1 cellular context compared by ENCODE assay signal in the genomic region with DNA sequence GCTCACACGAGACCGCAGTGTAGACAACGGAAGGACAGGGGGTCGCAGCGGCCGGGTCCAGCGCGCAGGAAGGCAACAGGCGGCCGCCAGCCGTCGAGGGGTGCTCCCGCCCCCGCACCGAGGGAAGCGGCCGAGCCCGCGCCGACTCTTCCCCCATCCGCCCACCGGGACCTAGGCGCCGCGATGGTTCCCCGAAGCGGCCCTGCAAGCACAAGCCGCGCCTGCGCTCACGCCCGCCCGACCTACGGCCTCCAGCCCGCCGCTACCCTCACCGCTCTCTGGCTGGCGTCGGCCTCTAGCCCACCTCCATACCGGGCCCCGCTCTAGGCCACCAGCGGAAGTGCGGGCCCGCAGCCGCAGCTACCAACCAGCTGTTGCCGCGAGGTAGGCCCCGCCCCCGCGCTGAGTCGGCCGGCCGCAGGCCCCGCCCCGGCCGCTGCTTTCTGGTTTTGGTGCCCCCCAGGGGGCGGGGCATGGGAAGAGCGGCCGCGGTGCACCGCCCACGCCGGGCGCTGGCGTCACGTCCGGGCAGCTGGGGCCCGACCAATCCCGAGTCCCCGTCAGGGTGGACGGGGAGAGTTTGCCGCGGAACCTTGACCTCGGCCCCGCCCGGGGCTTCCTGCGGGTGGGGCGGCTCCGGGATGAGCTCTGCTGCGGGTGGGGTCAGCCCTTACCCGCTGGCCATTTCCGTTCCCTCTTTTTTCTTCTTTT.
A peak's percentile ranks its signal among the peaks of the same experiment; 100 is the strongest.
TF ChIP-seq lines count a peak whose summit lies in the region.

A gene with protein sequence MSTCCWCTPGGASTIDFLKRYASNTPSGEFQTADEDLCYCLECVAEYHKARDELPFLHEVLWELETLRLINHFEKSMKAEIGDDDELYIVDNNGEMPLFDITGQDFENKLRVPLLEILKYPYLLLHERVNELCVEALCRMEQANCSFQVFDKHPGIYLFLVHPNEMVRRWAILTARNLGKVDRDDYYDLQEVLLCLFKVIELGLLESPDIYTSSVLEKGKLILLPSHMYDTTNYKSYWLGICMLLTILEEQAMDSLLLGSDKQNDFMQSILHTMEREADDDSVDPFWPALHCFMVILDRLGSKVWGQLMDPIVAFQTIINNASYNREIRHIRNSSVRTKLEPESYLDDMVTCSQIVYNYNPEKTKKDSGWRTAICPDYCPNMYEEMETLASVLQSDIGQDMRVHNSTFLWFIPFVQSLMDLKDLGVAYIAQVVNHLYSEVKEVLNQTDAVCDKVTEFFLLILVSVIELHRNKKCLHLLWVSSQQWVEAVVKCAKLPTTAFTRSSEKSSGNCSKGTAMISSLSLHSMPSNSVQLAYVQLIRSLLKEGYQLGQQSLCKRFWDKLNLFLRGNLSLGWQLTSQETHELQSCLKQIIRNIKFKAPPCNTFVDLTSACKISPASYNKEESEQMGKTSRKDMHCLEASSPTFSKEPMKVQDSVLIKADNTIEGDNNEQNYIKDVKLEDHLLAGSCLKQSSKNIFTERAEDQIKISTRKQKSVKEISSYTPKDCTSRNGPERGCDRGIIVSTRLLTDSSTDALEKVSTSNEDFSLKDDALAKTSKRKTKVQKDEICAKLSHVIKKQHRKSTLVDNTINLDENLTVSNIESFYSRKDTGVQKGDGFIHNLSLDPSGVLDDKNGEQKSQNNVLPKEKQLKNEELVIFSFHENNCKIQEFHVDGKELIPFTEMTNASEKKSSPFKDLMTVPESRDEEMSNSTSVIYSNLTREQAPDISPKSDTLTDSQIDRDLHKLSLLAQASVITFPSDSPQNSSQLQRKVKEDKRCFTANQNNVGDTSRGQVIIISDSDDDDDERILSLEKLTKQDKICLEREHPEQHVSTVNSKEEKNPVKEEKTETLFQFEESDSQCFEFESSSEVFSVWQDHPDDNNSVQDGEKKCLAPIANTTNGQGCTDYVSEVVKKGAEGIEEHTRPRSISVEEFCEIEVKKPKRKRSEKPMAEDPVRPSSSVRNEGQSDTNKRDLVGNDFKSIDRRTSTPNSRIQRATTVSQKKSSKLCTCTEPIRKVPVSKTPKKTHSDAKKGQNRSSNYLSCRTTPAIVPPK (N-terminal part only) (minus strand): TSS at position 342 of the 711 bp plus-strand sequence. CDS start 5,558 bp downstream, outside the sequence.

TF ChIP-seq in K562, 482 proteins besides CTCF, POLR2A, EP300 and RAD21 (continued from another document and continues in another):
- TF ChIP-seq, protein P1, sequence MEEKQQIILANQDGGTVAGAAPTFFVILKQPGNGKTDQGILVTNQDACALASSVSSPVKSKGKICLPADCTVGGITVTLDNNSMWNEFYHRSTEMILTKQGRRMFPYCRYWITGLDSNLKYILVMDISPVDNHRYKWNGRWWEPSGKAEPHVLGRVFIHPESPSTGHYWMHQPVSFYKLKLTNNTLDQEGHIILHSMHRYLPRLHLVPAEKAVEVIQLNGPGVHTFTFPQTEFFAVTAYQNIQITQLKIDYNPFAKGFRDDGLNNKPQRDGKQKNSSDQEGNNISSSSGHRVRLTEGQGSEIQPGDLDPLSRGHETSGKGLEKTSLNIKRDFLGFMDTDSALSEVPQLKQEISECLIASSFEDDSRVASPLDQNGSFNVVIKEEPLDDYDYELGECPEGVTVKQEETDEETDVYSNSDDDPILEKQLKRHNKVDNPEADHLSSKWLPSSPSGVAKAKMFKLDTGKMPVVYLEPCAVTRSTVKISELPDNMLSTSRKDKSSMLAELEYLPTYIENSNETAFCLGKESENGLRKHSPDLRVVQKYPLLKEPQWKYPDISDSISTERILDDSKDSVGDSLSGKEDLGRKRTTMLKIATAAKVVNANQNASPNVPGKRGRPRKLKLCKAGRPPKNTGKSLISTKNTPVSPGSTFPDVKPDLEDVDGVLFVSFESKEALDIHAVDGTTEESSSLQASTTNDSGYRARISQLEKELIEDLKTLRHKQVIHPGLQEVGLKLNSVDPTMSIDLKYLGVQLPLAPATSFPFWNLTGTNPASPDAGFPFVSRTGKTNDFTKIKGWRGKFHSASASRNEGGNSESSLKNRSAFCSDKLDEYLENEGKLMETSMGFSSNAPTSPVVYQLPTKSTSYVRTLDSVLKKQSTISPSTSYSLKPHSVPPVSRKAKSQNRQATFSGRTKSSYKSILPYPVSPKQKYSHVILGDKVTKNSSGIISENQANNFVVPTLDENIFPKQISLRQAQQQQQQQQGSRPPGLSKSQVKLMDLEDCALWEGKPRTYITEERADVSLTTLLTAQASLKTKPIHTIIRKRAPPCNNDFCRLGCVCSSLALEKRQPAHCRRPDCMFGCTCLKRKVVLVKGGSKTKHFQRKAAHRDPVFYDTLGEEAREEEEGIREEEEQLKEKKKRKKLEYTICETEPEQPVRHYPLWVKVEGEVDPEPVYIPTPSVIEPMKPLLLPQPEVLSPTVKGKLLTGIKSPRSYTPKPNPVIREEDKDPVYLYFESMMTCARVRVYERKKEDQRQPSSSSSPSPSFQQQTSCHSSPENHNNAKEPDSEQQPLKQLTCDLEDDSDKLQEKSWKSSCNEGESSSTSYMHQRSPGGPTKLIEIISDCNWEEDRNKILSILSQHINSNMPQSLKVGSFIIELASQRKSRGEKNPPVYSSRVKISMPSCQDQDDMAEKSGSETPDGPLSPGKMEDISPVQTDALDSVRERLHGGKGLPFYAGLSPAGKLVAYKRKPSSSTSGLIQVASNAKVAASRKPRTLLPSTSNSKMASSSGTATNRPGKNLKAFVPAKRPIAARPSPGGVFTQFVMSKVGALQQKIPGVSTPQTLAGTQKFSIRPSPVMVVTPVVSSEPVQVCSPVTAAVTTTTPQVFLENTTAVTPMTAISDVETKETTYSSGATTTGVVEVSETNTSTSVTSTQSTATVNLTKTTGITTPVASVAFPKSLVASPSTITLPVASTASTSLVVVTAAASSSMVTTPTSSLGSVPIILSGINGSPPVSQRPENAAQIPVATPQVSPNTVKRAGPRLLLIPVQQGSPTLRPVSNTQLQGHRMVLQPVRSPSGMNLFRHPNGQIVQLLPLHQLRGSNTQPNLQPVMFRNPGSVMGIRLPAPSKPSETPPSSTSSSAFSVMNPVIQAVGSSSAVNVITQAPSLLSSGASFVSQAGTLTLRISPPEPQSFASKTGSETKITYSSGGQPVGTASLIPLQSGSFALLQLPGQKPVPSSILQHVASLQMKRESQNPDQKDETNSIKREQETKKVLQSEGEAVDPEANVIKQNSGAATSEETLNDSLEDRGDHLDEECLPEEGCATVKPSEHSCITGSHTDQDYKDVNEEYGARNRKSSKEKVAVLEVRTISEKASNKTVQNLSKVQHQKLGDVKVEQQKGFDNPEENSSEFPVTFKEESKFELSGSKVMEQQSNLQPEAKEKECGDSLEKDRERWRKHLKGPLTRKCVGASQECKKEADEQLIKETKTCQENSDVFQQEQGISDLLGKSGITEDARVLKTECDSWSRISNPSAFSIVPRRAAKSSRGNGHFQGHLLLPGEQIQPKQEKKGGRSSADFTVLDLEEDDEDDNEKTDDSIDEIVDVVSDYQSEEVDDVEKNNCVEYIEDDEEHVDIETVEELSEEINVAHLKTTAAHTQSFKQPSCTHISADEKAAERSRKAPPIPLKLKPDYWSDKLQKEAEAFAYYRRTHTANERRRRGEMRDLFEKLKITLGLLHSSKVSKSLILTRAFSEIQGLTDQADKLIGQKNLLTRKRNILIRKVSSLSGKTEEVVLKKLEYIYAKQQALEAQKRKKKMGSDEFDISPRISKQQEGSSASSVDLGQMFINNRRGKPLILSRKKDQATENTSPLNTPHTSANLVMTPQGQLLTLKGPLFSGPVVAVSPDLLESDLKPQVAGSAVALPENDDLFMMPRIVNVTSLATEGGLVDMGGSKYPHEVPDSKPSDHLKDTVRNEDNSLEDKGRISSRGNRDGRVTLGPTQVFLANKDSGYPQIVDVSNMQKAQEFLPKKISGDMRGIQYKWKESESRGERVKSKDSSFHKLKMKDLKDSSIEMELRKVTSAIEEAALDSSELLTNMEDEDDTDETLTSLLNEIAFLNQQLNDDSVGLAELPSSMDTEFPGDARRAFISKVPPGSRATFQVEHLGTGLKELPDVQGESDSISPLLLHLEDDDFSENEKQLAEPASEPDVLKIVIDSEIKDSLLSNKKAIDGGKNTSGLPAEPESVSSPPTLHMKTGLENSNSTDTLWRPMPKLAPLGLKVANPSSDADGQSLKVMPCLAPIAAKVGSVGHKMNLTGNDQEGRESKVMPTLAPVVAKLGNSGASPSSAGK (IDR thresholded peaks at IDR 0.05), result peak; percentile 55; the same call in 1 of the 2 replicates
- no peak; a peak in 1 of 4 replicates for TF ChIP-seq CSDE1 (IDR thresholded peaks at IDR 0.05)
- TF ChIP-seq, protein P2, sequence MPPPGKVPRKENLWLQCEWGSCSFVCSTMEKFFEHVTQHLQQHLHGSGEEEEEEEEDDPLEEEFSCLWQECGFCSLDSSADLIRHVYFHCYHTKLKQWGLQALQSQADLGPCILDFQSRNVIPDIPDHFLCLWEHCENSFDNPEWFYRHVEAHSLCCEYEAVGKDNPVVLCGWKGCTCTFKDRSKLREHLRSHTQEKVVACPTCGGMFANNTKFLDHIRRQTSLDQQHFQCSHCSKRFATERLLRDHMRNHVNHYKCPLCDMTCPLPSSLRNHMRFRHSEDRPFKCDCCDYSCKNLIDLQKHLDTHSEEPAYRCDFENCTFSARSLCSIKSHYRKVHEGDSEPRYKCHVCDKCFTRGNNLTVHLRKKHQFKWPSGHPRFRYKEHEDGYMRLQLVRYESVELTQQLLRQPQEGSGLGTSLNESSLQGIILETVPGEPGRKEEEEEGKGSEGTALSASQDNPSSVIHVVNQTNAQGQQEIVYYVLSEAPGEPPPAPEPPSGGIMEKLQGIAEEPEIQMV (tag; conservative IDR thresholded peaks at IDR 0.05; ENCODE audit: low read depth), result no peak
- TF ChIP-seq, protein P3, sequence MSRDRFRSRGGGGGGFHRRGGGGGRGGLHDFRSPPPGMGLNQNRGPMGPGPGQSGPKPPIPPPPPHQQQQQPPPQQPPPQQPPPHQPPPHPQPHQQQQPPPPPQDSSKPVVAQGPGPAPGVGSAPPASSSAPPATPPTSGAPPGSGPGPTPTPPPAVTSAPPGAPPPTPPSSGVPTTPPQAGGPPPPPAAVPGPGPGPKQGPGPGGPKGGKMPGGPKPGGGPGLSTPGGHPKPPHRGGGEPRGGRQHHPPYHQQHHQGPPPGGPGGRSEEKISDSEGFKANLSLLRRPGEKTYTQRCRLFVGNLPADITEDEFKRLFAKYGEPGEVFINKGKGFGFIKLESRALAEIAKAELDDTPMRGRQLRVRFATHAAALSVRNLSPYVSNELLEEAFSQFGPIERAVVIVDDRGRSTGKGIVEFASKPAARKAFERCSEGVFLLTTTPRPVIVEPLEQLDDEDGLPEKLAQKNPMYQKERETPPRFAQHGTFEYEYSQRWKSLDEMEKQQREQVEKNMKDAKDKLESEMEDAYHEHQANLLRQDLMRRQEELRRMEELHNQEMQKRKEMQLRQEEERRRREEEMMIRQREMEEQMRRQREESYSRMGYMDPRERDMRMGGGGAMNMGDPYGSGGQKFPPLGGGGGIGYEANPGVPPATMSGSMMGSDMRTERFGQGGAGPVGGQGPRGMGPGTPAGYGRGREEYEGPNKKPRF (IDR thresholded peaks at IDR 0.05; ENCODE audit: low read depth, low read length), result no peak
- no peak for TF ChIP-seq MCM3 (IDR thresholded peaks at IDR 0.05)
- no peak for TF ChIP-seq ZNF584 (CRISPR knock-in tag; IDR thresholded peaks at IDR 0.05; ENCODE audit: low read depth)
- no peak for TF ChIP-seq ZNF184 (CRISPR knock-in tag; IDR thresholded peaks at IDR 0.05)
- TF ChIP-seq, protein P4, sequence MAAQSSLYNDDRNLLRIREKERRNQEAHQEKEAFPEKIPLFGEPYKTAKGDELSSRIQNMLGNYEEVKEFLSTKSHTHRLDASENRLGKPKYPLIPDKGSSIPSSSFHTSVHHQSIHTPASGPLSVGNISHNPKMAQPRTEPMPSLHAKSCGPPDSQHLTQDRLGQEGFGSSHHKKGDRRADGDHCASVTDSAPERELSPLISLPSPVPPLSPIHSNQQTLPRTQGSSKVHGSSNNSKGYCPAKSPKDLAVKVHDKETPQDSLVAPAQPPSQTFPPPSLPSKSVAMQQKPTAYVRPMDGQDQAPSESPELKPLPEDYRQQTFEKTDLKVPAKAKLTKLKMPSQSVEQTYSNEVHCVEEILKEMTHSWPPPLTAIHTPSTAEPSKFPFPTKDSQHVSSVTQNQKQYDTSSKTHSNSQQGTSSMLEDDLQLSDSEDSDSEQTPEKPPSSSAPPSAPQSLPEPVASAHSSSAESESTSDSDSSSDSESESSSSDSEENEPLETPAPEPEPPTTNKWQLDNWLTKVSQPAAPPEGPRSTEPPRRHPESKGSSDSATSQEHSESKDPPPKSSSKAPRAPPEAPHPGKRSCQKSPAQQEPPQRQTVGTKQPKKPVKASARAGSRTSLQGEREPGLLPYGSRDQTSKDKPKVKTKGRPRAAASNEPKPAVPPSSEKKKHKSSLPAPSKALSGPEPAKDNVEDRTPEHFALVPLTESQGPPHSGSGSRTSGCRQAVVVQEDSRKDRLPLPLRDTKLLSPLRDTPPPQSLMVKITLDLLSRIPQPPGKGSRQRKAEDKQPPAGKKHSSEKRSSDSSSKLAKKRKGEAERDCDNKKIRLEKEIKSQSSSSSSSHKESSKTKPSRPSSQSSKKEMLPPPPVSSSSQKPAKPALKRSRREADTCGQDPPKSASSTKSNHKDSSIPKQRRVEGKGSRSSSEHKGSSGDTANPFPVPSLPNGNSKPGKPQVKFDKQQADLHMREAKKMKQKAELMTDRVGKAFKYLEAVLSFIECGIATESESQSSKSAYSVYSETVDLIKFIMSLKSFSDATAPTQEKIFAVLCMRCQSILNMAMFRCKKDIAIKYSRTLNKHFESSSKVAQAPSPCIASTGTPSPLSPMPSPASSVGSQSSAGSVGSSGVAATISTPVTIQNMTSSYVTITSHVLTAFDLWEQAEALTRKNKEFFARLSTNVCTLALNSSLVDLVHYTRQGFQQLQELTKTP (IDR thresholded peaks at IDR 0.05; ENCODE audit: low read depth in 1 of 2, partially characterized antibody in 2 of 2), result no peak
- 0 out of 2 replicates have a peak, but pooled peaks have one; percentile 53 for TF ChIP-seq RHOXF2B (CRISPR knock-in tag; conservative IDR thresholded peaks at IDR 0.05)
- peak; percentile 61; the same call in 1 of the 2 replicates for TF ChIP-seq TAF7 (tag; IDR thresholded peaks at IDR 0.05)
- TF ChIP-seq, protein P5, sequence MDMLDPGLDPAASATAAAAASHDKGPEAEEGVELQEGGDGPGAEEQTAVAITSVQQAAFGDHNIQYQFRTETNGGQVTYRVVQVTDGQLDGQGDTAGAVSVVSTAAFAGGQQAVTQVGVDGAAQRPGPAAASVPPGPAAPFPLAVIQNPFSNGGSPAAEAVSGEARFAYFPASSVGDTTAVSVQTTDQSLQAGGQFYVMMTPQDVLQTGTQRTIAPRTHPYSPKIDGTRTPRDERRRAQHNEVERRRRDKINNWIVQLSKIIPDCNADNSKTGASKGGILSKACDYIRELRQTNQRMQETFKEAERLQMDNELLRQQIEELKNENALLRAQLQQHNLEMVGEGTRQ (CRISPR knock-in tag; IDR thresholded peaks at IDR 0.05), result no peak
- no peak for TF ChIP-seq IFI16 (CRISPR knock-in tag; IDR thresholded peaks at IDR 0.05)
- peak; percentile 97 for TF ChIP-seq PHF8 (IDR thresholded peaks at IDR 0.05; ENCODE audit: borderline replicate concordance, low read length)
- TF ChIP-seq, protein P6, sequence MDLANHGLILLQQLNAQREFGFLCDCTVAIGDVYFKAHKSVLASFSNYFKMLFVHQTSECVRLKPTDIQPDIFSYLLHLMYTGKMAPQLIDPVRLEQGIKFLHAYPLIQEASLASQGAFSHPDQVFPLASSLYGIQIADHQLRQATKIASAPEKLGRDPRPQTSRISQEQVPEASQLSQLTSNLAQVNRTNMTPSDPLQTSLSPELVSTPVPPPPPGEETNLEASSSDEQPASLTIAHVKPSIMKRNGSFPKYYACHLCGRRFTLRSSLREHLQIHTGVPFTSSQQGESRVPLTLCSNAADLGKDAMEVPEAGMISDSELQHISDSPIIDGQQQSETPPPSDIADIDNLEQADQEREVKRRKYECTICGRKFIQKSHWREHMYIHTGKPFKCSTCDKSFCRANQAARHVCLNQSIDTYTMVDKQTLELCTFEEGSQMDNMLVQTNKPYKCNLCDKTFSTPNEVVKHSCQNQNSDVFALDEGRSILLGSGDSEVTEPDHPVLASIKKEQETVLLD (IDR thresholded peaks at IDR 0.05), result no peak
- TF ChIP-seq SETDB1 (IDR thresholded peaks at IDR 0.05; ENCODE audit: low read length), result no peak
- TF ChIP-seq ADNP (tag; IDR thresholded peaks at IDR 0.05), result no peak
- peak; percentile 54; the same call in 1 of the 2 replicates for TF ChIP-seq PML (IDR thresholded peaks at IDR 0.05; ENCODE audit: low read length)
- TF ChIP-seq STAT5A (IDR thresholded peaks at IDR 0.05; ENCODE audit: borderline replicate concordance, low read length), result no peak
- no peak for TF ChIP-seq NELFE (IDR thresholded peaks at IDR 0.05; ENCODE audit: insufficient read depth, insufficient read length)
- peak; percentile 96 to 99 for TF ChIP-seq MAZ (CRISPR knock-in tag; conservative IDR thresholded peaks at IDR 0.05 in 1 of 2, IDR thresholded peaks at IDR 0.05 in 1 of 2)
